In the genomic region with DNA sequence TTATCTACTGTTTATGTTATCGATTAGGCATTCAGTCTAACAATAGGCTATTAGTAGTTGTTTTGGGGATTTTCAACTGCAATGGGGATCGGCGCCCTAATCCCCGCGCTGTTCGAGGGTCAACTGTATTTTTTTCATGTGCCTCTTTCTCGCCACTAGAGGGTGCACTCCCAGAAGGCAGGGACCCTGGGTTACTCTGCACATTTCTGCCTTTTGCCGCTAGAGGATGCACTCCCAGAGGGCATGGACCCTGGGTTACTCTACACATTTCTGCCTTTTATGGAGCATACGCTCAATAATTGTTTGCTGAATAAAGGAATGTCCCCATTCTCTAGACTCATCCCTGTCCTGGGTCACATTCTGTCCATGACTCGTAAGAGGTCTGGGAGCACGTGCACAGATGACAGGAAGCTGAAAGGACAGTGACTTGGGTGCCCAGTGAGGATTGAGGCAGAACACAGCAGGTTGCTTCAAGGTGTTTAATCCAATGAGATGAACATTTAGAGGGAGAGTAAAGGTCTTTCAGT, we compare ENCODE assay signal across 8 cellular contexts. TPM values are rescaled to one million over a fixed set of nuclear protein-coding genes. Genes with fewer than 3 reads are reported as not detected.
DNase-seq lines count a peak whose midpoint lies in the region; FAIRE-seq and TF ChIP-seq lines count a peak whose summit lies in the region.

No MANE protein-coding gene starts in this region.

- TF ChIP-seq CTCF in LNCaP clone FGC (IDR thresholded peaks at IDR 0.05; ENCODE audit: control insufficient read depth, extremely low read depth, insufficient read depth) (peak; percentile 99), RWPE1 (conservative IDR thresholded peaks at IDR 0.05; ENCODE audit: low read depth) (peak; percentile 100), vagina (IDR thresholded peaks at IDR 0.05) (peak; percentile 61 to 96 (median 72))

- H3K9me3 ChIP-seq in vagina: no peaks in the 10 kb centered on the region

- DNase-seq in activated gamma-delta T cell treated with Interleukin-2 at 50 U/mL for 16 hours: peak; percentile 59
- DNase-seq in activated gamma-delta T cell (lab: John Stamatoyannopoulos, UW): no peak
- peak; percentile 27 for DNase-seq in LNCaP clone FGC (ENCODE audit: low read depth)
- DNase-seq in RWPE1 (ENCODE audit: low spot score): peak; percentile 92
- peak; percentile 30 for DNase-seq in activated T-helper 9 cell treated with anti-CD3 and anti-CD28 coated beads, Interleukin-2, amount 50 U/mL, for 16 hours (ENCODE audit: low read depth)
- peak; percentile 20 to 55 for DNase-seq in frontal cortex (ENCODE audit: low spot score in 2 of 2)
- peak; percentile 31 for DNase-seq in pons (ENCODE audit: low spot score)
- DNase-seq in vagina (ENCODE audit: extremely low spot score in 2 of 2): no peak

- POLR2A ChIA-PET in RWPE1 (lab: Yijun Ruan, JAX; ENCODE audit: low non-redundant PET): no interaction called here

- intact Hi-C loops in vagina (cut with DNase I): no loop called here

- CTCF ChIA-PET in RWPE1 (lab: Yijun Ruan, JAX): interaction anchor here (0.6 to 3.7 kb wide), 12 partner anchors 9 to 747 kb away, joined by 3 to 19 read pairs (median 4); partner anchors contain the start of gene GLIPR2

- FAIRE-seq in frontal cortex (lab: Jason Lieb, UNC): no peak

- H3K4me3 ChIP-seq in LNCaP clone FGC (ENCODE audit: low read depth, low read length): no peak overlapping the region
- no peak overlapping the region for H3K4me3 ChIP-seq in vagina

- H3K36me3 ChIP-seq in vagina: no peaks in the 10 kb centered on the region

- H3K4me1 ChIP-seq in vagina: no peaks in the 10 kb centered on the region

- no peak for TF ChIP-seq POLR2A in vagina (IDR thresholded peaks at IDR 0.05)

- H3K27ac ChIP-seq in RWPE1 (no peak overlapping the region), vagina (no peak overlapping the region)

- H3K27me3 ChIP-seq in vagina: no peaks in the 10 kb centered on the region

RNA-seq across cellular contexts. Expression of gene RECK, which starts 27.9 kb away (rescaled TPM):
- 7.3 TPM for total RNA-seq in frontal cortex
- 15.5 TPM for total RNA-seq in vagina

RNA-seq across cellular contexts. Expression of gene OR2S2, which starts 50.9 kb away (rescaled TPM):
- not detected for total RNA-seq in frontal cortex
- total RNA-seq in vagina: not detected

Comparison
In these comparisons a context has a peak if more than half of its experiments do, and no peak if none do; other contexts are left out.
1. DNase-seq: peak in activated gamma-delta T cell treated with Interleukin-2 at 50 U/mL for 16 hours (single experiment), LNCaP clone FGC (single experiment), RWPE1 (single experiment), activated T-helper 9 cell treated with anti-CD3 and anti-CD28 coated beads, Interleukin-2, amount 50 U/mL, for 16 hours (single experiment), frontal cortex (2 of 2) and pons (single experiment); none in activated gamma-delta T cell (single experiment) and vagina (0 of 2).
2. Peak in every context shown above with its lines, with median percentiles within 50 percentile points of each other: CTCF ChIP-seq.